Comparison of ENCODE assay signal across 25 cellular contexts in genomic region chrX:24037729-24038128, GRCh38.
"Had no signal": no experiment of that assay in that cellular context is flagged by ENCODE, and none has a peak within 500 bp of the region (broad histone marks: within the 10 kb centered on the region; RNA-seq: fewer than 3 reads in every experiment).

No MANE protein-coding gene starts in this region.

- H3K4me3 ChIP-seq: stomach, suprapubic skin, testis, thoracic aorta, thyroid gland, tibial artery, tibial nerve, transverse colon, upper lobe of left lung, upper lobe of right lung, uterus, vagina had no signal

- H3K27me3 ChIP-seq: stomach, suprapubic skin, testis, thyroid gland, tibial artery, transverse colon, upper lobe of left lung, upper lobe of right lung, uterus, vagina had no signal

- H3K9me3 ChIP-seq: stomach, suprapubic skin, testis, thoracic aorta, thyroid gland, tibial artery, tibial nerve, transverse colon, upper lobe of left lung, upper lobe of right lung, uterus, vagina had no signal

- H3K4me1 ChIP-seq: stomach, suprapubic skin, testis, thyroid gland, tibial artery, tibial nerve, transverse colon, upper lobe of left lung, upper lobe of right lung, uterus, vagina had no signal

- FAIRE-seq: urothelium cell line had no signal

- H3K36me3 ChIP-seq: stomach, suprapubic skin, thoracic aorta, thyroid gland, tibial artery, tibial nerve, transverse colon, upper lobe of left lung, upper lobe of right lung, uterus, vagina had no signal

- H3K27ac ChIP-seq: stomach, suprapubic skin, testis, thoracic aorta, thyroid gland, tibial artery, tibial nerve, transverse colon, upper lobe of left lung, upper lobe of right lung, uterus, vagina had no signal

- DNase-seq: stimulated activated CD4-positive, alpha-beta T cell treated with anti-CD3 and anti-CD28 coated beads, Interleukin-2, amount 100 ng/mL, for 48 hours; stimulated activated CD4-positive, alpha-beta T cell treated with anti-CD3 and anti-CD28 coated beads, Interleukin-4, amount 100 ng/mL, for 1 hour; stimulated activated CD4-positive, alpha-beta T cell treated with anti-CD3 and anti-CD28 coated beads, Interleukin-4, amount 100 ng/mL, for 24 hours; stimulated activated CD4-positive, alpha-beta T cell treated with anti-CD3 and anti-CD28 coated beads, Interleukin-4, amount 100 ng/mL, for 4 hours; stimulated activated CD8-positive, alpha-beta memory T cell treated with anti-CD3 and anti-CD28 coated beads, Interleukin-4, amount 100 ng/mL, for 48 hours; stimulated activated naive B cell treated with anti-CD40 and anti-IgM and Interleukin-4, amounts not matched to agents 10 μg/mL and 1 μg/mL and 100 μg/mL, for 72 hours; stimulated activated naive CD4-positive, alpha-beta T cell; stimulated activated naive CD4-positive, alpha-beta T cell treated with Interleukin-2 at 50 U/mL for 16 hours; stimulated activated naive CD8-positive, alpha-beta T cell treated with anti-CD3 and anti-CD28 coated beads, Interleukin-15, amount 100 ng/mL, for 72 hours; stimulated activated naive CD8-positive, alpha-beta T cell treated with anti-CD3 and anti-CD28 coated beads, Interleukin-15, Interleukin-2, amounts not matched to agents 100 U/mL and 50 U/mL, for 24 hours; stomach; substantia nigra; testis; thyroid gland; tibial artery; transverse colon; trophoblast cell; upper lobe of left lung; upper lobe of right lung; uterus had no signal
